In the genomic region with DNA sequence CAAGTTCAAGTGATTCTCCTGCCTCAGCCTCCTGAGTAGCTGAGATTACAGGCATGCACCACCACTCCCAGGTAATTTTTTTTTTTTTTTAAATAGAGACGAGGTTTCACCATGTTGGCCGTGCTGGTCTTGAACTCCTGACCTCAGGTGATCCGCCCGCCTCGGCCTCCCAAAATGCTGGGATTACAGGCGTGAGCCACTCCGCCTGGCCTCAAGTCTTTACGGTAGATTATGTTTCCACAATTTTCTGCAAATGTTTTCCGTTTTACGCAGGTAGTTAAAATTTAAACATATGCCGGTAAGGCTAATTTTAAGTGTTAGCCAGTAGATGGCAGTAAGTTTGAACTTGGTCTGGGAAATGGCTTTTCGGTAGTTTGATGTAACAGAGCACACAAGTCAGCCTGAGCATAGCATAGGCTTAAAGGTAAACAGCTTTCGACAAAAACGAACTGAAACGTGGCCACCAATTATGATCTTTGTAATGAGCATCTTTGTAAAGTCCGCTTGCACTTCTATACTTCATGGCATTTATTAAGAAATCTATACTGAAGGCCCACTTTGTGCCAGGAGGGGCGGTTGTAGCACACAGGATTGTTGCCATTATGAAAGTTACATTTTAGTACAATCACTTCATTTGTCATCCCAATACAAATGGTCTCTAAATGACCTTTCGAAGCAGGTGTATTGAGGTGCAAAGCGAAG, we compare ENCODE assay signal across 1 cellular context.
TF ChIP-seq lines count a peak whose summit lies in the region.

No MANE protein-coding gene starts in this region.

TF ChIP-seq in K562, 482 proteins besides CTCF, POLR2A, EP300 and RAD21 (continued from another document):
- TF ChIP-seq, protein P1, sequence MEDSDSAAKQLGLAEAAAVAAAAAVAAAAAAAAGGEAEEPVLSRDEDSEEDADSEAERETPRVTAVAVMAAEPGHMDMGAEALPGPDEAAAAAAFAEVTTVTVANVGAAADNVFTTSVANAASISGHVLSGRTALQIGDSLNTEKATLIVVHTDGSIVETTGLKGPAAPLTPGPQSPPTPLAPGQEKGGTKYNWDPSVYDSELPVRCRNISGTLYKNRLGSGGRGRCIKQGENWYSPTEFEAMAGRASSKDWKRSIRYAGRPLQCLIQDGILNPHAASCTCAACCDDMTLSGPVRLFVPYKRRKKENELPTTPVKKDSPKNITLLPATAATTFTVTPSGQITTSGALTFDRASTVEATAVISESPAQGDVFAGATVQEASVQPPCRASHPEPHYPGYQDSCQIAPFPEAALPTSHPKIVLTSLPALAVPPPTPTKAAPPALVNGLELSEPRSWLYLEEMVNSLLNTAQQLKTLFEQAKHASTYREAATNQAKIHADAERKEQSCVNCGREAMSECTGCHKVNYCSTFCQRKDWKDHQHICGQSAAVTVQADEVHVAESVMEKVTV (CRISPR knock-in tag; IDR thresholded peaks at IDR 0.05), result peak; percentile 45; the same call in 1 of the 2 replicates
- no peak for TF ChIP-seq RFX1 (IDR thresholded peaks at IDR 0.05)
- TF ChIP-seq ETV6 (IDR thresholded peaks at IDR 0.05; ENCODE audit: borderline replicate concordance in 1 of 2, low read depth in 2 of 2, low read length in 1 of 2), result no peak
- no peak for TF ChIP-seq ETV6 (CRISPR knock-in tag; IDR thresholded peaks at IDR 0.05; ENCODE audit: borderline replicate concordance)
